ENCODE assay signal across 8 cellular contexts in the genomic region with DNA sequence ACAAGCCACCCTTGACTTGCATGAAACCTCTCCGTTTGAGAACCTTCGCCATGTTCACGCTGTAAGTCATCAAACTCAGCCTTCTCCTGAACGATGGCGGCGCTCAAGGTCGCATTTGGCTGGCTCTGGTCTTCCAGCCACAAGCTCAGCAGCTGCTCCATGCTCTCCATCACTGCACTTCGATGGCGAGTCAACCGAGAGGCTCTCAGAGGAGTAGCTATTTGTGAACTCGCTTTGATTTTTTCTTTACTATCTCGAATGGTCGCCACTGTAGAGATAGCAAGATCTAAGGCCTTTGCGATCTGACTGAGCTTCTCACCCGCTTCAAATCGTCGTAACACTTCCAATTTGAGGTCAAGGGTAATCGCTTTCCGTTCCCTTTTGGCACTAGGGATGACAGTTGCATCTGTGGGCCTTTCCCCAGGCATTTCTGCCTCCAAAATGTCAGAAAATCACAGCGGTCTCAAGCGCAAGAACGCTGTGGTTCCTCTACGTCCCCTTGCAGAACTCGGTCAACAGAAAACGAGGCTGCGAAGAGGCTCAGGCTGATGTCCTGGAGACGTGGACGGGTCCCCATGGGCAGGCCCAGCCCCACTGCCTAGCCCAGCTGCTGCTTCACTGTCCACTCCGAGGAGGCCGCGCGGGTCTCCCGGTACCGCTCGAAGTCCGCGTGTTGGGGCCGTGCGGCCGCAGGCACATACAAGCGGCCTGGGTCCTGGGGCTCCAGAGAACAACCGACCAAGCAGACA. TPM values are rescaled to one million over a fixed set of nuclear protein-coding genes. Genes with fewer than 3 reads are reported as not detected.
A peak's percentile ranks its signal among the peaks of the same experiment; 100 is the strongest.
DNase-seq lines count a peak whose midpoint lies in the region; ATAC-seq and TF ChIP-seq lines count a peak whose summit lies in the region.

No MANE protein-coding gene starts in this region.

- ATAC-seq in body of pancreas (peak; percentile 15), upper lobe of right lung (peak; percentile 27)

- H3K4me1 ChIP-seq in ES-I3 (ENCODE audit: insufficient read depth, low read length) (peaks cover 4% of the 10 kb centered on the region; the same call in 1 of the 2 replicates), HUES6 (ENCODE audit: control insufficient read depth, insufficient read depth, low read length) (0 out of 2 replicates have a peak, but pooled peaks cover 5% of the 10 kb centered on the region), body of pancreas (peaks cover 45% of the 10 kb centered on the region), upper lobe of right lung (peaks cover 22% of the 10 kb centered on the region)

- DNase-seq in body of pancreas: peak in 2 of 4 donors; percentile 34 to 38
- no peak for DNase-seq in lower leg skin (ENCODE audit: low spot score in 2 of 2)
- DNase-seq in upper lobe of right lung: peak; percentile 78
- no peak for DNase-seq in NCI-H1694 (lab: John Stamatoyannopoulos, UW)
- no peak for DNase-seq in NK-92 (lab: John Stamatoyannopoulos, UW; ENCODE audit: unreplicated experiment)
- no peak for DNase-seq in cortex of kidney (lab: John Stamatoyannopoulos, UW)

- H3K27me3 ChIP-seq in HUES6 (ENCODE audit: control insufficient read depth, insufficient read depth, low read length): no peaks in the 10 kb centered on the region
- no peaks in the 10 kb centered on the region for H3K27me3 ChIP-seq in body of pancreas
- no peaks in the 10 kb centered on the region for H3K27me3 ChIP-seq in upper lobe of right lung

- 36 to 51% methylated on average over 35 to 42 of the region's 42 CpGs for WGBS in body of pancreas, 2 donors
- 52 to 60% methylated on average over 29 to 37 of the region's 42 CpGs for WGBS in lower leg skin, 2 donors

- H3K27ac ChIP-seq in HUES6 (ENCODE audit: low read depth, low read length): peak overlapping the region; percentile 99; the same call in 1 of the 2 replicates
- peak overlapping the region; percentile 94 to 99 (median 97) for H3K27ac ChIP-seq in body of pancreas
- H3K27ac ChIP-seq in upper lobe of right lung: peak overlapping the region; percentile 95

- peak overlapping the region; percentile 90 for H3K4me3 ChIP-seq in HUES6 (ENCODE audit: low read depth, low read length)
- peak overlapping the region; percentile 84 to 87 for H3K4me3 ChIP-seq in body of pancreas
- H3K4me3 ChIP-seq in lower leg skin (ENCODE audit: low read depth, poor library complexity, severe bottlenecking): peak overlapping the region; percentile 68
- H3K4me3 ChIP-seq in upper lobe of right lung: peak overlapping the region; percentile 94

- H3K9ac ChIP-seq in ES-I3 (ENCODE audit: low read depth, low read length) (peak overlapping the region; percentile 78), HUES6 (ENCODE audit: low read length) (peak overlapping the region; percentile 98)

- no peaks in the 10 kb centered on the region for H3K9me3 ChIP-seq in ES-I3 (ENCODE audit: control insufficient read depth, insufficient read depth, low read length)
- peaks cover 9% of the 10 kb centered on the region; the same call in 1 of the 2 replicates for H3K9me3 ChIP-seq in HUES6 (ENCODE audit: control insufficient read depth, insufficient read depth, low read depth, low read length)
- no peaks in the 10 kb centered on the region for H3K9me3 ChIP-seq in body of pancreas
- H3K9me3 ChIP-seq in upper lobe of right lung: no peaks in the 10 kb centered on the region

- H3K36me3 ChIP-seq in ES-I3 (ENCODE audit: insufficient read depth, low read length) (no peaks in the 10 kb centered on the region), HUES6 (ENCODE audit: control insufficient read depth, insufficient read depth, low read length) (peaks cover 19% of the 10 kb centered on the region; the same call in 1 of the 2 replicates), body of pancreas (replicated peaks in 1 of 2; ENCODE audit: insufficient read depth in 1 of 2, low read depth in 2 of 2) (no peaks in the 10 kb centered on the region), upper lobe of right lung (no peaks in the 10 kb centered on the region)

- TF ChIP-seq POLR2A in body of pancreas (IDR thresholded peaks at IDR 0.05) (no peak), lower leg skin (IDR thresholded peaks at IDR 0.05) (no peak)

- intact Hi-C loops in body of pancreas (cut with DNase I): no loop called here
- intact Hi-C loops in lower leg skin (cut with DNase I; ENCODE audit: low total_unique reads): no loop called here
- intact Hi-C loops in upper lobe of right lung (cut with DNase I): no loop called here

- TF ChIP-seq CTCF in body of pancreas (IDR thresholded peaks at IDR 0.05) (no peak), lower leg skin (IDR thresholded peaks at IDR 0.05) (no peak), upper lobe of right lung (IDR thresholded peaks at IDR 0.05) (no peak)

RNA-seq across cellular contexts. Expression of a gene that starts 23.1 kb away (rescaled TPM):
- 10 to 100 TPM; 51.6 to 80.8 TPM for total RNA-seq in body of pancreas
- 10 to 100 TPM; 73.6 to 86.0 (median 83.7) TPM for total RNA-seq in lower leg skin
- 70.0 TPM for total RNA-seq in upper lobe of right lung

RNA-seq across cellular contexts. Expression of a gene that starts 47.6 kb away (rescaled TPM):
- total RNA-seq in body of pancreas: 10 to 100 TPM; 10.9 to 14.8 TPM
- 1 to 10 TPM; 2.3 to 8.8 (median 7.3) TPM for total RNA-seq in lower leg skin
- total RNA-seq in upper lobe of right lung: 7.0 TPM

RNA-seq across cellular contexts. Expression of a gene that starts 48.5 kb away (rescaled TPM):
- total RNA-seq in body of pancreas: 1 to 10 TPM in 1 of 2 donors, not detected in 1; 2.9 TPM
- 1 to 10 TPM; 1.9 to 7.4 (median 3.9) TPM for total RNA-seq in lower leg skin
- total RNA-seq in upper lobe of right lung: 1.5 TPM

RNA-seq across cellular contexts. Expression of a gene that starts 53.0 kb away (rescaled TPM):
- total RNA-seq in body of pancreas: 1 to 10 TPM; 3.6 TPM
- total RNA-seq in lower leg skin: 1 to 10 TPM; 3.4 to 6.5 (median 4.5) TPM
- total RNA-seq in upper lobe of right lung: 3.6 TPM
